ENCODE assay signal across 1 cellular context in genomic region chr1:155000725-155001437, GRCh38.
TF ChIP-seq lines count a peak whose summit lies in the region.

No MANE protein-coding gene starts in this region.

TF ChIP-seq in HepG2, 621 proteins besides CTCF, POLR2A, EP300 and RAD21 (continued from another document and continues in another):
- TF ChIP-seq ZNF280B (CRISPR knock-in tag; IDR thresholded peaks at IDR 0.05; ENCODE audit: borderline replicate concordance) (peak; percentile 76; the same call in 1 of the 2 replicates), PITX1 (CRISPR knock-in tag; IDR thresholded peaks at IDR 0.05) (peak; percentile 57; the same call in 1 of the 2 replicates), ZNF501 (CRISPR knock-in tag; IDR thresholded peaks at IDR 0.05) (peak; percentile 78), SSRP1 (CRISPR knock-in tag; IDR thresholded peaks at IDR 0.05) (no peak), KDM1A (CRISPR knock-in tag; IDR thresholded peaks at IDR 0.05) (peak; percentile 8; the same call in 1 of the 2 replicates), ZNF281 (CRISPR knock-in tag; IDR thresholded peaks at IDR 0.05; ENCODE audit: borderline replicate concordance) (peak; percentile 75), ZNF605 (CRISPR knock-in tag; IDR thresholded peaks at IDR 0.05) (no peak), BRCA1 (CRISPR knock-in tag; IDR thresholded peaks at IDR 0.05) (no peak; the same call in none of the 2 replicates), SOX13 (IDR thresholded peaks at IDR 0.05) (peak; percentile 62), SOX13 (CRISPR knock-in tag; conservative IDR thresholded peaks at IDR 0.05 in 1 of 2, IDR thresholded peaks at IDR 0.05 in 1 of 2) (peak in 1 of 2 experiments; percentile 70; a peak in 2 of 4 replicates), ZNF660 (CRISPR knock-in tag; IDR thresholded peaks at IDR 0.05; ENCODE audit: borderline replicate concordance, low read depth) (no peak), MIER3 (CRISPR knock-in tag; IDR thresholded peaks at IDR 0.05; ENCODE audit: borderline replicate concordance) (peak; percentile 18; the same call in 1 of the 2 replicates), ZNF615 (CRISPR knock-in tag; IDR thresholded peaks at IDR 0.05; ENCODE audit: borderline replicate concordance) (no peak), ZNF746 (CRISPR knock-in tag; IDR thresholded peaks at IDR 0.05) (peak; percentile 99), KLF13 (CRISPR knock-in tag; IDR thresholded peaks at IDR 0.05) (no peak), ZNF850 (CRISPR knock-in tag; conservative IDR thresholded peaks at IDR 0.05) (no peak), ZNF543 (CRISPR knock-in tag; IDR thresholded peaks at IDR 0.05) (peak; percentile 87; the same call in 1 of the 2 replicates), PTBP1 (IDR thresholded peaks at IDR 0.05; ENCODE audit: low read depth, low read length, poor library complexity, severe bottlenecking) (peak; percentile 50), ZNF329 (CRISPR knock-in tag; IDR thresholded peaks at IDR 0.05; ENCODE audit: low read depth) (no peak), NR2F1 (CRISPR knock-in tag; IDR thresholded peaks at IDR 0.05) (peak; percentile 53 to 86; a peak in 3 of 4 replicates), ZNF20 (CRISPR knock-in tag; IDR thresholded peaks at IDR 0.05) (peak; percentile 89; the same call in 1 of the 2 replicates), MAFK (conservative IDR thresholded peaks at IDR 0.05 in 1 of 2, IDR thresholded peaks at IDR 0.05 in 1 of 2; ENCODE audit: low read length in 2 of 2) (no peak), RBM39 (IDR thresholded peaks at IDR 0.05; ENCODE audit: low read depth, low read length, poor library complexity, severe bottlenecking) (peak; percentile 82), DBP (CRISPR knock-in tag; IDR thresholded peaks at IDR 0.05; ENCODE audit: not compliant biosample characterization) (no peak), MTF2 (CRISPR knock-in tag; IDR thresholded peaks at IDR 0.05; ENCODE audit: borderline replicate concordance) (peak; percentile 88; the same call in 1 of the 2 replicates), GATA4 (IDR thresholded peaks at IDR 0.05; ENCODE audit: borderline replicate concordance, low read depth) (peak; percentile 43; the same call in 1 of the 2 replicates), KAT7 (CRISPR knock-in tag; IDR thresholded peaks at IDR 0.05; ENCODE audit: borderline replicate concordance) (peak; percentile 56), KDM4B (CRISPR knock-in tag; IDR thresholded peaks at IDR 0.05) (0 out of 2 replicates have a peak, but pooled peaks have one; percentile 64), TFE3 (CRISPR knock-in tag; IDR thresholded peaks at IDR 0.05) (0 out of 2 replicates have a peak, but pooled peaks have one; percentile 41), XBP1 (CRISPR knock-in tag; IDR thresholded peaks at IDR 0.05) (no peak), ZBTB3 (CRISPR knock-in tag; IDR thresholded peaks at IDR 0.05; ENCODE audit: borderline replicate concordance, low read depth) (no peak), ZNF274 (CRISPR knock-in tag; IDR thresholded peaks at IDR 0.05) (peak; percentile 36; the same call in 1 of the 2 replicates), ZNF691 (CRISPR knock-in tag; IDR thresholded peaks at IDR 0.05; ENCODE audit: borderline replicate concordance, low read depth) (peak; percentile 82), DMAP1 (CRISPR knock-in tag; IDR thresholded peaks at IDR 0.05) (peak; percentile 89), ZNF556 (CRISPR knock-in tag; IDR thresholded peaks at IDR 0.05; ENCODE audit: borderline replicate concordance) (peak; percentile 76; the same call in 1 of the 2 replicates), SRSF4 (IDR thresholded peaks at IDR 0.05; ENCODE audit: low read depth, low read length, poor library complexity, severe bottlenecking) (no peak), NCOA2 (CRISPR knock-in tag; IDR thresholded peaks at IDR 0.05) (peak; percentile 81), TCF7 (IDR thresholded peaks at IDR 0.05; ENCODE audit: low read depth) (peak; percentile 32; the same call in 1 of the 2 replicates), BORCS8-MEF2B (CRISPR knock-in tag; IDR thresholded peaks at IDR 0.05) (peak; percentile 68; the same call in 1 of the 2 replicates), ZNF446 (CRISPR knock-in tag; IDR thresholded peaks at IDR 0.05) (no peak), BCL3 (CRISPR knock-in tag; IDR thresholded peaks at IDR 0.05) (peak; percentile 65; the same call in 1 of the 2 replicates), ZNF138 (CRISPR knock-in tag; IDR thresholded peaks at IDR 0.05; ENCODE audit: low read depth) (no peak), NFYB (CRISPR knock-in tag; IDR thresholded peaks at IDR 0.05) (peak; percentile 31; the same call in 1 of the 2 replicates), JUND (CRISPR knock-in tag; IDR thresholded peaks at IDR 0.05) (peak; percentile 89), CEBPB (IDR thresholded peaks at IDR 0.05; ENCODE audit: borderline replicate concordance, low read depth, low read length) (no peak), SP4 (CRISPR knock-in tag; IDR thresholded peaks at IDR 0.05) (peak; percentile 84), ZNF510 (CRISPR knock-in tag; IDR thresholded peaks at IDR 0.05; ENCODE audit: low read depth) (no peak), RORA (CRISPR knock-in tag; IDR thresholded peaks at IDR 0.05) (no peak), FOSL1 (CRISPR knock-in tag; IDR thresholded peaks at IDR 0.05; ENCODE audit: borderline replicate concordance) (peak; percentile 58; the same call in 1 of the 2 replicates), HES4 (CRISPR knock-in tag; IDR thresholded peaks at IDR 0.05; ENCODE audit: borderline replicate concordance) (no peak), GATAD1 (CRISPR knock-in tag; IDR thresholded peaks at IDR 0.05) (0 out of 2 replicates have a peak, but pooled peaks have one; percentile 51), ZNF326 (CRISPR knock-in tag; IDR thresholded peaks at IDR 0.05; ENCODE audit: borderline replicate concordance) (no peak), ZFAT (CRISPR knock-in tag; conservative IDR thresholded peaks at IDR 0.05) (no peak), ZNF547 (CRISPR knock-in tag; IDR thresholded peaks at IDR 0.05) (peak; percentile 67; the same call in 1 of the 2 replicates), POGZ (CRISPR knock-in tag; IDR thresholded peaks at IDR 0.05) (peak; percentile 69; the same call in 1 of the 2 replicates), DMTF1 (CRISPR knock-in tag; IDR thresholded peaks at IDR 0.05) (no peak), ZNF430 (CRISPR knock-in tag; IDR thresholded peaks at IDR 0.05) (peak; percentile 74), ELF4 (CRISPR knock-in tag; IDR thresholded peaks at IDR 0.05; ENCODE audit: borderline replicate concordance) (0 out of 2 replicates have a peak, but pooled peaks have one; percentile 43)
